18 cellular contexts compared by ENCODE assay signal in genomic region chr2:68237404-68237803, GRCh38. TPM values are rescaled to one million over a fixed set of nuclear protein-coding genes. Genes with fewer than 3 reads are reported as not detected.
A peak's percentile ranks its signal among the peaks of the same experiment; 100 is the strongest.
DNase-seq lines count a peak whose midpoint lies in the region; ATAC-seq and TF ChIP-seq lines count a peak whose summit lies in the region.
"Had no signal": no experiment of that assay in that cellular context is flagged by ENCODE, and none has a peak within 500 bp of the region (broad histone marks: within the 10 kb centered on the region; RNA-seq: fewer than 3 reads in every experiment).

No MANE protein-coding gene starts in this region.

- H3K36me3 Mint-ChIP-seq in GM23338 (ENCODE audit: low read depth): no peaks in the 10 kb centered on the region

- ATAC-seq in GM23338 (no peak), HG02610 (IDR thresholded peaks at IDR 0.05; ENCODE audit: unreplicated experiment) (no peak), HG02973 (IDR thresholded peaks at IDR 0.05; ENCODE audit: unreplicated experiment) (no peak)
- ATAC-seq: Panc1 had no signal

- H3K27ac Mint-ChIP-seq in GM23338: no peak overlapping the region
- H3K27ac Mint-ChIP-seq: stimulated activated naive CD8-positive, alpha-beta T cell treated with anti-CD3 and anti-CD28 coated beads, Interleukin-15, Interleukin-2, amounts not matched to agents 100 ng/mL and 50 ng/mL, for 24 hours had no signal

- no peaks in the 10 kb centered on the region for H3F3A ChIP-seq in GM23338 (replicated peaks; ENCODE audit: low read depth)

- TF ChIP-seq CTCF in GM23338 (conservative IDR thresholded peaks at IDR 0.05; ENCODE audit: low read depth in 2 of 2): no peak
- no peak for TF ChIP-seq CTCF in ovary (IDR thresholded peaks at IDR 0.05)

- H3K4me2 ChIP-seq in GM23338: peak overlapping the region; percentile 46; the same call in 1 of the 2 replicates

- no peaks in the 10 kb centered on the region for H3K9me2 ChIP-seq in GM23338 (ENCODE audit: insufficient read depth)

- DNase-seq in GM23338 (ENCODE audit: low spot score): no peak
- peak; percentile 35 for DNase-seq in astrocyte of the hippocampus (ENCODE audit: low read depth, low spot score)
- DNase-seq in kidney tubule cell (ENCODE audit: low spot score): peak; percentile 16
- DNase-seq in MV-4-11 (lab: John Stamatoyannopoulos, UW): no peak
- DNase-seq in ovary: no peak
- DNase-seq: activated CD4-positive, alpha-beta T cell treated with anti-CD3 and anti-CD28 coated beads for 4 hours; DMS153; erythroblast; NCI-H187; NCI-H524 treated with DMSO at 0.1 percent for 48 hours had no signal

- H3K4me3 ChIP-seq in ACC112 (ENCODE audit: low read depth, low read length) (peak overlapping the region; percentile 55), GM23338 (no peak overlapping the region), ovary (no peak overlapping the region)
- H3K4me3 ChIP-seq: skin epidermis had no signal

- H3K27me3 ChIP-seq in ACC112 (ENCODE audit: insufficient read depth, low read length) (no peaks in the 10 kb centered on the region), GM23338 (ENCODE audit: insufficient read depth) (no peaks in the 10 kb centered on the region), ovary (no peaks in the 10 kb centered on the region)

- H3K9me3 ChIP-seq in ovary: no peaks in the 10 kb centered on the region

- peaks cover 83% of the 10 kb centered on the region for H4K20me1 ChIP-seq in GM23338 (replicated peaks; ENCODE audit: insufficient read depth)

- H3K4me1 ChIP-seq in ACC112 (ENCODE audit: control insufficient read depth, insufficient read depth, low read length, unreplicated experiment): peaks cover 52% of the 10 kb centered on the region
- H3K4me1 ChIP-seq in GM23338 (ENCODE audit: insufficient read depth): peaks cover 60% of the 10 kb centered on the region
- H3K4me1 ChIP-seq in ovary (ENCODE audit: insufficient read depth): peaks cover 19% of the 10 kb centered on the region

- H3K4me1 Mint-ChIP-seq in GM23338: peaks cover 54% of the 10 kb centered on the region

- peak overlapping the region; percentile 75 for H3K27ac ChIP-seq in ACC112 (ENCODE audit: low read depth, low read length)
- no peak overlapping the region; the same call in 1 of the 2 replicates for H3K27ac ChIP-seq in GM23338 (ENCODE audit: low read depth)
- H3K27ac ChIP-seq in ovary: no peak overlapping the region
- H3K27ac ChIP-seq: skin epidermis had no signal

- H2AFZ ChIP-seq in ACC112 (ENCODE audit: low read length, unreplicated experiment) (no peak overlapping the region), GM23338 (no peak overlapping the region)

- H3K9me3 Mint-ChIP-seq in GM23338: no peaks in the 10 kb centered on the region
- H3K9me3 Mint-ChIP-seq: activated naive CD4-positive, alpha-beta T cell treated with anti-CD3 and anti-CD28 coated beads, Interleukin-2, amount 50 U/mL, for 24 hours; neural crest cell; stimulated activated naive CD8-positive, alpha-beta T cell treated with anti-CD3 and anti-CD28 coated beads, Interleukin-15, Interleukin-2, amounts not matched to agents 100 ng/mL and 50 ng/mL, for 24 hours had no signal

- TF ChIP-seq EP300 in ovary (IDR thresholded peaks at IDR 0.05): no peak

- no peak overlapping the region for H3K4me3 Mint-ChIP-seq in GM23338
- H3K4me3 Mint-ChIP-seq: neural crest cell had no signal

- 15 to 21% (median 15%) methylated on average over 2 of the region's 2 CpGs for WGBS in ovary, 3 donors

- H3K36me3 ChIP-seq in ACC112 (ENCODE audit: insufficient read depth, low read length) (no peaks in the 10 kb centered on the region), GM23338 (ENCODE audit: insufficient read depth) (no peaks in the 10 kb centered on the region), ovary (no peaks in the 10 kb centered on the region)

- no peaks in the 10 kb centered on the region for H3K27me3 Mint-ChIP-seq in GM23338 (ENCODE audit: insufficient read depth, low read depth, poor library complexity)
- H3K27me3 Mint-ChIP-seq: activated naive CD4-positive, alpha-beta T cell treated with anti-CD3 and anti-CD28 coated beads, Interleukin-2, amount 50 U/mL, for 24 hours; stimulated activated naive CD8-positive, alpha-beta T cell treated with anti-CD3 and anti-CD28 coated beads, Interleukin-15, Interleukin-2, amounts not matched to agents 100 ng/mL and 50 ng/mL, for 24 hours had no signal

- intact Hi-C loops in ovary (cut with DNase I): no loop called here

- TF ChIP-seq POLR2A in ovary (IDR thresholded peaks at IDR 0.05): no peak

- H3K79me2 ChIP-seq in ACC112 (ENCODE audit: control insufficient read depth, insufficient read depth, low read length, unreplicated experiment): peaks cover 100% of the 10 kb centered on the region
- H3K79me2 ChIP-seq in GM23338 (replicated peaks; ENCODE audit: insufficient read depth): peaks cover 100% of the 10 kb centered on the region

TF ChIP-seq in GM23338, 12 proteins besides CTCF, POLR2A, EP300 and RAD21 (continues in another document):
- no peak for TF ChIP-seq JUNB (IDR thresholded peaks at IDR 0.05; ENCODE audit: unreplicated experiment)
- no peak for TF ChIP-seq EZH2phosphoT487 (IDR thresholded peaks at IDR 0.05; ENCODE audit: unreplicated experiment)
- no peak for TF ChIP-seq POLR2AphosphoS5 (IDR thresholded peaks at IDR 0.05; ENCODE audit: low read depth)
- TF ChIP-seq ZNF114 (CRISPR knock-in tag; IDR thresholded peaks at IDR 0.05): no peak
- TF ChIP-seq, protein P1, sequence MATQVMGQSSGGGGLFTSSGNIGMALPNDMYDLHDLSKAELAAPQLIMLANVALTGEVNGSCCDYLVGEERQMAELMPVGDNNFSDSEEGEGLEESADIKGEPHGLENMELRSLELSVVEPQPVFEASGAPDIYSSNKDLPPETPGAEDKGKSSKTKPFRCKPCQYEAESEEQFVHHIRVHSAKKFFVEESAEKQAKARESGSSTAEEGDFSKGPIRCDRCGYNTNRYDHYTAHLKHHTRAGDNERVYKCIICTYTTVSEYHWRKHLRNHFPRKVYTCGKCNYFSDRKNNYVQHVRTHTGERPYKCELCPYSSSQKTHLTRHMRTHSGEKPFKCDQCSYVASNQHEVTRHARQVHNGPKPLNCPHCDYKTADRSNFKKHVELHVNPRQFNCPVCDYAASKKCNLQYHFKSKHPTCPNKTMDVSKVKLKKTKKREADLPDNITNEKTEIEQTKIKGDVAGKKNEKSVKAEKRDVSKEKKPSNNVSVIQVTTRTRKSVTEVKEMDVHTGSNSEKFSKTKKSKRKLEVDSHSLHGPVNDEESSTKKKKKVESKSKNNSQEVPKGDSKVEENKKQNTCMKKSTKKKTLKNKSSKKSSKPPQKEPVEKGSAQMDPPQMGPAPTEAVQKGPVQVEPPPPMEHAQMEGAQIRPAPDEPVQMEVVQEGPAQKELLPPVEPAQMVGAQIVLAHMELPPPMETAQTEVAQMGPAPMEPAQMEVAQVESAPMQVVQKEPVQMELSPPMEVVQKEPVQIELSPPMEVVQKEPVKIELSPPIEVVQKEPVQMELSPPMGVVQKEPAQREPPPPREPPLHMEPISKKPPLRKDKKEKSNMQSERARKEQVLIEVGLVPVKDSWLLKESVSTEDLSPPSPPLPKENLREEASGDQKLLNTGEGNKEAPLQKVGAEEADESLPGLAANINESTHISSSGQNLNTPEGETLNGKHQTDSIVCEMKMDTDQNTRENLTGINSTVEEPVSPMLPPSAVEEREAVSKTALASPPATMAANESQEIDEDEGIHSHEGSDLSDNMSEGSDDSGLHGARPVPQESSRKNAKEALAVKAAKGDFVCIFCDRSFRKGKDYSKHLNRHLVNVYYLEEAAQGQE (IDR thresholded peaks at IDR 0.05; ENCODE audit: unreplicated experiment): no peak

RNA-seq across cellular contexts. Expression of gene PPP3R1, which starts 14.9 kb away (rescaled TPM):
- 49.6 and 52.7 TPM in 2 replicates for total RNA-seq in GM23338 (2014; rRNA removed; shearing (Covaris generic))
- polyA plus RNA-seq in GM23338 (2016; fragmentation: Nextera tagmentation; extraction: Ambion mirVana): 7.9 and 9.0 TPM in 2 replicates
- 10 to 100 TPM; 22.5 to 61.5 (median 54.0) TPM for total RNA-seq in ovary
- polyA plus RNA-seq in ovary: 10 to 100 TPM; 22.4 to 75.7 TPM

Comparison
In these comparisons a context has a peak if more than half of its experiments do, and no peak if none do; other contexts are left out.
1. DNase-seq: peak in astrocyte of the hippocampus (single experiment) and kidney tubule cell (single experiment); none in GM23338 (single experiment), MV-4-11 (single experiment) and ovary (0 of 5).